In genomic region chr1:216183427-216183826, GRCh38 we compare ENCODE assay signal across 11 cellular contexts.
A peak's percentile ranks its signal among the peaks of the same experiment; 100 is the strongest.
DNase-seq lines count a peak whose midpoint lies in the region; ATAC-seq and TF ChIP-seq lines count a peak whose summit lies in the region.
"Had no signal": no experiment of that assay in that cellular context is flagged by ENCODE, and none has a peak within 500 bp of the region (broad histone marks: within the 10 kb centered on the region; RNA-seq: fewer than 3 reads in every experiment).

No MANE protein-coding gene starts in this region.

- 20% methylated on average over 2 of the region's 5 CpGs for WGBS in mesenchymal stem cell
- 82% methylated on average over 5 of the region's 5 CpGs for WGBS in thyroid gland, 2 donors

- H2BK15ac ChIP-seq in mesenchymal stem cell (ENCODE audit: low read depth, poor library complexity, severe bottlenecking) = no peak overlapping the region

- H3K4me1 ChIP-seq in mesenchymal stem cell (ENCODE audit: control insufficient read depth, insufficient read depth, low read depth, low read length) (no peaks in the 10 kb centered on the region), thyroid gland (no peaks in the 10 kb centered on the region)

- no peak overlapping the region for H2AFZ ChIP-seq in mesenchymal stem cell (ENCODE audit: low read depth, low read length)

- peak overlapping the region; percentile 30 for H3K9ac ChIP-seq in mesenchymal stem cell (ENCODE audit: low read length)

- intact Hi-C loops in thyroid gland (cut with DNase I) = no loop called here

- H2AK5ac ChIP-seq in mesenchymal stem cell (ENCODE audit: low read length, severe bottlenecking) = no peak overlapping the region

- H2BK12ac ChIP-seq in mesenchymal stem cell (ENCODE audit: low read length in 2 of 2) = no peak overlapping the region

- ATAC-seq in GM18505 (IDR thresholded peaks at IDR 0.05; ENCODE audit: unreplicated experiment) = no peak
- ATAC-seq: HepG2, mucosa of descending colon had no signal

- no peaks in the 10 kb centered on the region for H3K79me1 ChIP-seq in mesenchymal stem cell (replicated peaks; ENCODE audit: low read length, poor library complexity, severe bottlenecking)

- H3K4me2 ChIP-seq in mesenchymal stem cell (ENCODE audit: low read length, poor library complexity, severe bottlenecking) = peak overlapping the region; percentile 40

- H3K27me3 ChIP-seq in WERI-Rb-1 (ENCODE audit: insufficient read depth, low read depth, severe bottlenecking) (no peaks in the 10 kb centered on the region), mesenchymal stem cell (ENCODE audit: control insufficient read depth in 1 of 2, insufficient read depth in 1 of 2, low read length in 2 of 2) (no peaks in the 10 kb centered on the region), thyroid gland (no peaks in the 10 kb centered on the region)

- peak; percentile 70 for DNase-seq in EL
- peak in 2 of 3 experiments; percentile 37 to 82 for DNase-seq in NCI-H1417 (lab: John Stamatoyannopoulos, UW)
- DNase-seq in WERI-Rb-1 = peak; percentile 59
- peak; percentile 20 for DNase-seq in mesenchymal stem cell
- DNase-seq in thyroid gland = no peak
- DNase-seq in activated CD4-positive, CD25-positive, alpha-beta regulatory T cell (lab: John Stamatoyannopoulos, UW) = no peak
- no peak for DNase-seq in midbrain (lab: John Stamatoyannopoulos, UW)
- DNase-seq: activated CD4-positive, alpha-beta T cell treated with anti-CD3 and anti-CD28 coated beads, Interleukin-2, amount 50 U/mL, for 48 hours; mucosa of descending colon had no signal

- no peak overlapping the region for H3K23ac ChIP-seq in mesenchymal stem cell (ENCODE audit: low read length in 2 of 2)

- no peak overlapping the region for H3K18ac ChIP-seq in mesenchymal stem cell (ENCODE audit: low read depth in 1 of 2, low read length in 2 of 2)

- no peaks in the 10 kb centered on the region for H3K9me3 ChIP-seq in WERI-Rb-1 (ENCODE audit: severe bottlenecking)
- H3K9me3 ChIP-seq in mesenchymal stem cell (ENCODE audit: control insufficient read depth, low read length) = no peaks in the 10 kb centered on the region
- H3K9me3 ChIP-seq in thyroid gland = no peaks in the 10 kb centered on the region
- H3K9me3 ChIP-seq: mucosa of descending colon had no signal

- H2BK5ac ChIP-seq in mesenchymal stem cell (ENCODE audit: low read depth, low read length, poor library complexity, severe bottlenecking) = no peak overlapping the region

- H3K4me3 ChIP-seq in WERI-Rb-1 (ENCODE audit: low read depth, low read length) (peak overlapping the region; percentile 22), mesenchymal stem cell (ENCODE audit: insufficient read depth in 1 of 2, low read depth in 1 of 2, low read length in 2 of 2) (peak overlapping the region in 1 of 2 experiments; percentile 52), thyroid gland (replicated peaks in 1 of 3) (no peak overlapping the region)
- H3K4me3 ChIP-seq: mucosa of descending colon had no signal

- no peak overlapping the region for H3K4ac ChIP-seq in mesenchymal stem cell (ENCODE audit: low read depth in 1 of 2, low read length in 2 of 2)

- TF ChIP-seq CTCF in WERI-Rb-1 (IDR thresholded peaks at IDR 0.05; ENCODE audit: low read depth, low read length) = no peak
- TF ChIP-seq CTCF in thyroid gland (IDR thresholded peaks at IDR 0.05) = no peak

- H4K8ac ChIP-seq in mesenchymal stem cell (ENCODE audit: low read length) = no peak overlapping the region

- H3K36me3 ChIP-seq in WERI-Rb-1 = no peaks in the 10 kb centered on the region
- no peaks in the 10 kb centered on the region for H3K36me3 ChIP-seq in mesenchymal stem cell (ENCODE audit: control insufficient read depth in 1 of 2, insufficient read depth in 2 of 2, low read depth in 1 of 2, low read length in 2 of 2)
- H3K36me3 ChIP-seq in thyroid gland = no peaks in the 10 kb centered on the region

- peak overlapping the region; percentile 46 for H3K27ac ChIP-seq in WERI-Rb-1
- H3K27ac ChIP-seq in mesenchymal stem cell (ENCODE audit: low read length, poor library complexity, severe bottlenecking) = no peak overlapping the region
- H3K27ac ChIP-seq in thyroid gland = no peak overlapping the region

- H4K91ac ChIP-seq in mesenchymal stem cell (ENCODE audit: low read length) = no peak overlapping the region

- no peak overlapping the region for H2BK120ac ChIP-seq in mesenchymal stem cell (ENCODE audit: low read depth, low read length)

- TF ChIP-seq POLR2A in thyroid gland (IDR thresholded peaks at IDR 0.05) (no peak), GM18505 (IDR thresholded peaks at IDR 0.05; ENCODE audit: borderline replicate concordance, extremely low read depth, insufficient read depth, insufficient read length) (no peak)

- no peak overlapping the region for H3K14ac ChIP-seq in mesenchymal stem cell (ENCODE audit: low read length in 2 of 2)

Comparison
In these comparisons a context has a peak if more than half of its experiments do, and no peak if none do; other contexts are left out.
1. DNase-seq: peak in EL (single experiment), NCI-H1417 (2 of 3), WERI-Rb-1 (single experiment) and mesenchymal stem cell (single experiment); none in thyroid gland (0 of 2), activated CD4-positive, CD25-positive, alpha-beta regulatory T cell (0 of 4) and midbrain (single experiment).